Comparison of ENCODE assay signal across 27 cellular contexts in the genomic region with DNA sequence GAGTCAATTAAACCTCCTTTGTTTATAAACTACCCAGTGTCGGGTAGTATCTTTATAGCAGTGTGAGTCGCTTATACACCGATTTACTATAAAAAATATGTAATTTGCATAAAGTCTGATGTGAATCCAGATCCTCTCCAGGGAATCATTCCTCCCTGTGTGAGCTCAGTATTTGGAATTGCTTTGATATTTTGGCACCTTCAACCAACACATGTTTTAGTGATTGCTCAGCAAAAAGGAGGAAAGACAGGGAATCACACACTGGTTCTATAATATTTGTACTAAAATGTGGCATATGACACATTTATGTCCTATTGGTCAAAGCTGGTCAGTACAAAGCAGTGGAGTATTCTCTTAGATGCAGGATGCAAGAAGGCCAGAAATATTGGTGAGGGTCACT.
DNase-seq lines count a peak whose midpoint lies in the region; ATAC-seq, FAIRE-seq and TF ChIP-seq lines count a peak whose summit lies in the region.
"Had no signal": no experiment of that assay in that cellular context is flagged by ENCODE, and none has a peak within 500 bp of the region (broad histone marks: within the 10 kb centered on the region; RNA-seq: fewer than 3 reads in every experiment).

No MANE protein-coding gene starts in this region.

- H3K9me3 ChIP-seq in A549 = no peaks in the 10 kb centered on the region
- no peaks in the 10 kb centered on the region for H3K9me3 ChIP-seq in small intestine (ENCODE audit: control insufficient read depth, low read depth)
- H3K9me3 ChIP-seq: BLaER1 treated with 17β-estradiol and CSF1 and Interleukin-3, amounts not matched to agents 10 nM and 100 nM; Caco-2 had no signal

- H3K4me3 ChIP-seq in A549 = no peak overlapping the region
- H3K4me3 ChIP-seq in choroid plexus epithelial cell (ENCODE audit: low read depth, low read length) = no peak overlapping the region
- no peak overlapping the region for H3K4me3 ChIP-seq in small intestine (ENCODE audit: low read depth in 1 of 2, low read length in 2 of 2)
- H3K4me3 ChIP-seq: BLaER1 treated with 17β-estradiol and CSF1 and Interleukin-3, amounts not matched to agents 10 nM and 100 nM; GM12878 had no signal

- H3K36me3 ChIP-seq in small intestine (ENCODE audit: control insufficient read depth in 2 of 2, insufficient read depth in 2 of 2, low read length in 2 of 2) = no peaks in the 10 kb centered on the region
- H3K36me3 ChIP-seq: BLaER1 treated with 17β-estradiol and CSF1 and Interleukin-3, amounts not matched to agents 10 nM and 100 nM had no signal

- H3K4me1 ChIP-seq in A549 = no peaks in the 10 kb centered on the region
- no peaks in the 10 kb centered on the region for H3K4me1 ChIP-seq in small intestine (ENCODE audit: control insufficient read depth in 2 of 2, insufficient read depth in 1 of 2, low read depth in 1 of 2, low read length in 1 of 2)
- H3K4me1 ChIP-seq: BLaER1 treated with 17β-estradiol and CSF1 and Interleukin-3, amounts not matched to agents 10 nM and 100 nM; Caco-2 had no signal

- POLR2A ChIA-PET in A549 (lab: Yijun Ruan, JAX) = no interaction called here

- CTCF ChIA-PET in A549 (lab: Yijun Ruan, JAX) = no interaction called here

- H3K27ac ChIP-seq in A549 (no peak overlapping the region), small intestine (ENCODE audit: low read depth in 1 of 2, low read length in 1 of 2) (no peak overlapping the region)
- H3K27ac ChIP-seq: BLaER1 treated with 17β-estradiol and CSF1 and Interleukin-3, amounts not matched to agents 10 nM and 100 nM; C4-2B had no signal

- H3K4me2 ChIP-seq in A549 = no peak overlapping the region
- H3K4me2 ChIP-seq: BLaER1 treated with 17β-estradiol and CSF1 and Interleukin-3, amounts not matched to agents 10 nM and 100 nM had no signal

- 4% methylated on average over 3 of the region's 3 CpGs for WGBS in A549 (ENCODE audit: missing lambda C conversion rate)
- WGBS in small intestine, 3 donors = 80 to 86% (median 80%) methylated on average over 3 of the region's 3 CpGs

- TF ChIP-seq RAD21 in A549 (conservative IDR thresholded peaks at IDR 0.05 in 1 of 2, IDR thresholded peaks at IDR 0.05 in 1 of 2) = no peak

- TF ChIP-seq CTCF in A549 (IDR thresholded peaks at IDR 0.05) (no peak), D721Med (IDR thresholded peaks at IDR 0.05; ENCODE audit: insufficient read depth, missing control alignments) (no peak), choroid plexus epithelial cell (conservative IDR thresholded peaks at IDR 0.05; ENCODE audit: low read depth, low read length) (no peak)

- H3K27me3 ChIP-seq in small intestine (ENCODE audit: control insufficient read depth in 2 of 2, insufficient read depth in 2 of 2, low read length in 2 of 2) = no peaks in the 10 kb centered on the region
- H3K27me3 ChIP-seq: BLaER1 treated with 17β-estradiol and CSF1 and Interleukin-3, amounts not matched to agents 10 nM and 100 nM had no signal

- no peak for ATAC-seq in A549
- no peak for ATAC-seq in HG02623 (IDR thresholded peaks at IDR 0.05; ENCODE audit: unreplicated experiment)
- ATAC-seq: CD8-positive, alpha-beta T cell; GM12878 had no signal

- FAIRE-seq in A549 (lab: Jason Lieb, UNC) (no peak), D721Med (lab: Jason Lieb, UNC) (peak; percentile 11), small intestine (lab: Jason Lieb, UNC) (no peak)
- FAIRE-seq: A204.1, GM12878, GM12892, GM19239 had no signal

- no peak for DNase-seq in A549 (ENCODE audit: low read depth in 1 of 2, low spot score in 1 of 2)
- DNase-seq in D721Med (ENCODE audit: insufficient read length, low spot score) = no peak
- DNase-seq in NCI-H526 treated with DMSO at 0.1 percent for 48 hours (lab: John Stamatoyannopoulos, UW) = peak; percentile 15
- peak; percentile 1 for DNase-seq in choroid plexus epithelial cell (ENCODE audit: low read depth)
- no peak for DNase-seq in NCI-H1417 (lab: John Stamatoyannopoulos, UW)
- no peak for DNase-seq in small intestine
- DNase-seq in amygdala (lab: John Stamatoyannopoulos, UW) = no peak
- DNase-seq: 8988T; AML-193; Caco-2; Calu3; CD4-positive, alpha-beta T cell; CD8-positive, alpha-beta T cell; DMS 273 treated with DMSO at 0.1 percent for 48 hours; DMS153; DMS53; DMS79; DND-41; EL; GDM1 had no signal

- no peak for TF ChIP-seq EP300 in A549 (IDR thresholded peaks at IDR 0.05)

- no peak for TF ChIP-seq POLR2A in A549 (IDR thresholded peaks at IDR 0.05; ENCODE audit: low read length)

TF ChIP-seq in A549, 52 proteins besides CTCF, POLR2A, EP300 and RAD21:
- TF ChIP-seq MAFK (IDR thresholded peaks at IDR 0.05; ENCODE audit: partially characterized antibody) = peak; percentile 47
- TF ChIP-seq MYC (IDR thresholded peaks at IDR 0.05; ENCODE audit: borderline replicate concordance, low read length) = no peak
TF ChIP-seq in A549: peak in this region for 1.

Comparison
In these comparisons a context has a peak if more than half of its experiments do, and no peak if none do; other contexts are left out.
1. DNase-seq: peak in NCI-H526 treated with DMSO at 0.1 percent for 48 hours (single experiment) and choroid plexus epithelial cell (single experiment); none in A549 (0 of 2), D721Med (single experiment), NCI-H1417 (0 of 3), small intestine (single experiment) and amygdala (0 of 56).